ENCODE assay signal across 13 cellular contexts in the genomic region with DNA sequence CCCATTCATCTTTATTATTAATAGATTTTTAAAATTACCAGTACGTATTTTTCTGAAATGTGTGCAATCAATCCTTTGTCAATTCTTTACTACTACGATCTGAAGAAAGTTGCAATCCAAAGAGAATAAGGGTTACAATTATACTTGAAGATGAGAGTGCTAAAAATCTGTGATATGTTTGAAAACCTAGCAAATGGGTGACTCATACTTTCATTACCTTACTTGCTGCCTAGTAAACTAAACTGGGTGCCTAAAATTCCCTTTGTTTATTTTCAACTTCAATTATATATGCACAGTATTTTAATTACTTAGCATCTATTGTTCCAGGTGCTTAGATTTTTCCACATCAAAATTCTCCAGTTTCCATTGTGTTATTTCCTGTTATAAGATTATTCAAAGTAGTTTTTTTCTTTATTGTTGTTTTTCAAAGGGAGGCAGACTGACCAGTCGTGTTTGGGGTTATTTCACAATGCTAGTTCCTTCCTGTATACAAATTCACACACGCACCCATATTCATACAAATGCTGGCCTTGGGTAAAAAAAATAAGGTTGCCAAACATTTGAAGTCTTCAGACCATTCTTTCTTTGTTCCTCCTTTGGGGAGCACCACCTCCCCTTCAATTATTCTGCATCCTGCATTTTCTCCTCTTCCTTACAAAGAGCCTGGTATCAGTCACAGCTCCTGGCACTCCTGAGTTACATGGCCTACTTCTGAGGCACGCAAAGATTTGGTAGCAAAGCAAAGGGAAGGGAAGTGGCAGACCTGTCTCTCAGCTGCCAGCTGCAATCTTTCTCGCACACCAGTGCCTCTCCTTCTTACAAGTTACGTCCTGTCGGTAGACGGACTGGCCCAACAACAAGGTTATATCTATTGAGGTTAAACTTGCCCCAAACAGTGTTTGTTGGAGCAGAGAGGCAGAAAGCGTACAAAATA. TPM values are rescaled to one million over a fixed set of nuclear protein-coding genes. Genes with fewer than 3 reads are reported as not detected.
DNase-seq lines count a peak whose midpoint lies in the region; ATAC-seq, FAIRE-seq and TF ChIP-seq lines count a peak whose summit lies in the region.
"Had no signal": no experiment of that assay in that cellular context is flagged by ENCODE, and none has a peak within 500 bp of the region (broad histone marks: within the 10 kb centered on the region; RNA-seq: fewer than 3 reads in every experiment).

No MANE protein-coding gene starts in this region.

- no peak overlapping the region for H3K4me3 ChIP-seq in choroid plexus epithelial cell (ENCODE audit: low read depth, low read length)
- H3K4me3 ChIP-seq in pancreas, result peak overlapping the region in 3 of 4 donors; percentile 4 to 30 (median 19)

- WGBS in pancreas, 2 donors, result 49 to 55% methylated on average over 10 of the region's 10 CpGs

- H3K27me3 Mint-ChIP-seq in activated naive CD8-positive, alpha-beta T cell treated with anti-CD3 and anti-CD28 coated beads for 36 hours, result peaks cover 26% of the 10 kb centered on the region

- H3K27ac Mint-ChIP-seq in activated naive CD8-positive, alpha-beta T cell treated with anti-CD3 and anti-CD28 coated beads for 36 hours, result no peak overlapping the region
- H3K27ac Mint-ChIP-seq: endodermal cell; T-helper 2 cell treated with Interferon-gamma antibody and Interleukin-4, amounts not matched to agents 5 μg/mL and 100 μg/mL, for 36 hours had no signal

- H3K36me3 Mint-ChIP-seq in activated naive CD8-positive, alpha-beta T cell treated with anti-CD3 and anti-CD28 coated beads for 36 hours, result no peaks in the 10 kb centered on the region
- H3K36me3 Mint-ChIP-seq: naive B cell had no signal

- TF ChIP-seq CTCF in choroid plexus epithelial cell (conservative IDR thresholded peaks at IDR 0.05; ENCODE audit: low read depth, low read length) (no peak), pancreas (IDR thresholded peaks at IDR 0.05) (no peak)

- no peak overlapping the region for H3K4me3 Mint-ChIP-seq in activated naive CD8-positive, alpha-beta T cell treated with anti-CD3 and anti-CD28 coated beads for 36 hours
- H3K4me3 Mint-ChIP-seq: endodermal cell; naive B cell; T-helper 2 cell treated with Interferon-gamma antibody and Interleukin-4, amounts not matched to agents 5 μg/mL and 100 μg/mL, for 36 hours had no signal

- peaks cover 6 to 34% (median 16%) of the 10 kb centered on the region in 3 donors for H3K4me1 ChIP-seq in pancreas

- no peaks in the 10 kb centered on the region for H3K27me3 ChIP-seq in pancreas

- peak; percentile 32 for DNase-seq in HPDE6-E6E7 (ENCODE audit: extremely low spot score)
- peak; percentile 4 for DNase-seq in choroid plexus epithelial cell (ENCODE audit: low read depth)
- peak in 3 of 6 donors; percentile 17 to 39 (median 24) for DNase-seq in pancreas
- DNase-seq in activated naive CD8-positive, alpha-beta T cell treated with anti-CD3 and anti-CD28 coated beads for 36 hours, result no peak
- DNase-seq in stimulated activated naive CD4-positive, alpha-beta T cell treated with Interleukin-2 at 50 U/mL for 16 hours (lab: John Stamatoyannopoulos, UW), result no peak
- DNase-seq in activated naive CD4-positive, alpha-beta T cell treated with Interleukin-2 at 50 U/mL for 16 hours, result no peak
- DNase-seq: amniotic stem cell, Caco-2, endodermal cell, naive B cell had no signal

- no peaks in the 10 kb centered on the region for H3K9me3 Mint-ChIP-seq in activated naive CD8-positive, alpha-beta T cell treated with anti-CD3 and anti-CD28 coated beads for 36 hours
- H3K9me3 Mint-ChIP-seq: endodermal cell; T-helper 2 cell treated with Interferon-gamma antibody and Interleukin-4, amounts not matched to agents 5 μg/mL and 100 μg/mL, for 36 hours had no signal

- no peak for FAIRE-seq in pancreas (lab: Jason Lieb, UNC)

- no peaks in the 10 kb centered on the region for H3K4me1 Mint-ChIP-seq in activated naive CD8-positive, alpha-beta T cell treated with anti-CD3 and anti-CD28 coated beads for 36 hours
- H3K4me1 Mint-ChIP-seq: naive B cell had no signal

- intact Hi-C loops in pancreas (cut with DNase I), result no loop called here

- H3K9me3 ChIP-seq in pancreas, result no peaks in the 10 kb centered on the region
- H3K9me3 ChIP-seq: Caco-2 had no signal

- no peaks in the 10 kb centered on the region for H3K36me3 ChIP-seq in pancreas

- ATAC-seq in GM18907 (IDR thresholded peaks at IDR 0.05; ENCODE audit: unreplicated experiment), result peak; percentile 49
- peak in 3 of 4 donors; percentile 13 to 25 (median 24) for ATAC-seq in pancreas
- ATAC-seq in GM18519 (IDR thresholded peaks at IDR 0.05; ENCODE audit: low FRiP score, unreplicated experiment), result no peak

- H3K27ac ChIP-seq in pancreas, result peak overlapping the region; percentile 62 to 91 (median 75)

RNA-seq across cellular contexts. Expression of gene FAM135A, which starts 16.2 kb away (rescaled TPM):
- 10 to 100 TPM in 2 of 6 donors, 1 to 10 TPM in 4; 7.7 to 14.4 (median 8.4) TPM for total RNA-seq in pancreas
- polyA plus RNA-seq in pancreas, result 10 to 100 TPM in 1 of 2 donors, 1 to 10 TPM in 1; 7.5 to 13.1 TPM
- total RNA-seq in activated naive CD8-positive, alpha-beta T cell treated with anti-CD3 and anti-CD28 coated beads for 36 hours, result 1 to 10 TPM; 6.5 to 7.3 TPM

Comparison
In these comparisons a context has a peak if more than half of its experiments do, and no peak if none do; other contexts are left out.
1. DNase-seq: peak in HPDE6-E6E7 (single experiment) and choroid plexus epithelial cell (single experiment); none in activated naive CD8-positive, alpha-beta T cell treated with anti-CD3 and anti-CD28 coated beads for 36 hours (single experiment), stimulated activated naive CD4-positive, alpha-beta T cell treated with Interleukin-2 at 50 U/mL for 16 hours (single experiment) and activated naive CD4-positive, alpha-beta T cell treated with Interleukin-2 at 50 U/mL for 16 hours (single experiment).